Comparison of ENCODE assay signal across 1 cellular context in genomic region chr1:68570859-68571258, GRCh38.
TF ChIP-seq lines count a peak whose summit lies in the region.

No MANE protein-coding gene starts in this region.

TF ChIP-seq in HCT116, 20 proteins besides CTCF, POLR2A, EP300 and RAD21 (continued from another document):
- TF ChIP-seq REST (IDR thresholded peaks at IDR 0.05; ENCODE audit: low read depth) (no peak), SP1 (IDR thresholded peaks at IDR 0.05; ENCODE audit: low read depth) (no peak), FOSL1 (IDR thresholded peaks at IDR 0.05; ENCODE audit: low read depth) (no peak), POLR2AphosphoS5 (IDR thresholded peaks at IDR 0.05; ENCODE audit: low read depth, low read length) (no peak), YY1 (IDR thresholded peaks at IDR 0.05; ENCODE audit: extremely low read depth, insufficient replicate concordance, low read depth, low read length) (no peak), ZFX (IDR thresholded peaks at IDR 0.05) (no peak), SIN3A (IDR thresholded peaks at IDR 0.05; ENCODE audit: low read depth) (no peak), ELF1 (IDR thresholded peaks at IDR 0.05; ENCODE audit: borderline replicate concordance, low read depth) (no peak), ZNF274 (IDR thresholded peaks at IDR 0.05; ENCODE audit: low read depth, low read length) (no peak), CEBPB (IDR thresholded peaks at IDR 0.05; ENCODE audit: low read depth) (no peak), MAX (IDR thresholded peaks at IDR 0.05) (no peak)
TF ChIP-seq in HCT116: peak in this region for 0.
